ENCODE assay signal across 24 cellular contexts in genomic region chr4:116001291-116001690, GRCh38.
"Had no signal": no experiment of that assay in that cellular context is flagged by ENCODE, and none has a peak within 500 bp of the region (broad histone marks: within the 10 kb centered on the region; RNA-seq: fewer than 3 reads in every experiment).

No MANE protein-coding gene starts in this region.

- DNase-seq: colonic mucosa; cortex of kidney; dermis blood vessel endothelial cell; dorsolateral prefrontal cortex; effector CD4-positive, alpha-beta T cell; effector CD8-positive, alpha-beta T cell; effector memory CD4-positive, alpha-beta T cell; effector memory CD8-positive, alpha-beta T cell; endodermal cell; erythroblast; esophagus squamous epithelium; foreskin fibroblast; foreskin keratinocyte; foreskin melanocyte; gastrocnemius medialis; glutamatergic neuron; head of caudate nucleus; heart left ventricle; heart right ventricle had no signal

- H3K9me3 ChIP-seq: colonic mucosa, esophagus muscularis mucosa, esophagus squamous epithelium, gastrocnemius medialis, gastroesophageal sphincter, heart left ventricle had no signal

- H3K4me1 ChIP-seq: colonic mucosa, esophagus muscularis mucosa, esophagus squamous epithelium, foreskin keratinocyte, gastrocnemius medialis, gastroesophageal sphincter, heart left ventricle, heart right ventricle had no signal

- H3K27me3 ChIP-seq: colonic mucosa, dorsolateral prefrontal cortex, esophagus muscularis mucosa, esophagus squamous epithelium, foreskin keratinocyte, gastrocnemius medialis, gastroesophageal sphincter, heart left ventricle, heart right ventricle had no signal

- H3K36me3 ChIP-seq: colonic mucosa, esophagus muscularis mucosa, esophagus squamous epithelium, gastrocnemius medialis, gastroesophageal sphincter, heart left ventricle, heart right ventricle had no signal

- H3K4me3 ChIP-seq: colonic mucosa, coronary artery, dorsolateral prefrontal cortex, esophagus muscularis mucosa, esophagus squamous epithelium, gastrocnemius medialis, gastroesophageal sphincter, heart left ventricle, heart right ventricle had no signal

- ATAC-seq: effector memory CD8-positive, alpha-beta T cell; esophagus mucosa; foreskin keratinocyte; gastrocnemius medialis; gastroesophageal sphincter; heart left ventricle; heart right ventricle had no signal

- H3K27ac ChIP-seq: colonic mucosa, coronary artery, dorsolateral prefrontal cortex, epithelial cell of prostate, esophagus muscularis mucosa, esophagus squamous epithelium, foreskin keratinocyte, gastrocnemius medialis, gastroesophageal sphincter, heart left ventricle, heart right ventricle had no signal
